Comparison of ENCODE assay signal across 1 cellular context in the genomic region with DNA sequence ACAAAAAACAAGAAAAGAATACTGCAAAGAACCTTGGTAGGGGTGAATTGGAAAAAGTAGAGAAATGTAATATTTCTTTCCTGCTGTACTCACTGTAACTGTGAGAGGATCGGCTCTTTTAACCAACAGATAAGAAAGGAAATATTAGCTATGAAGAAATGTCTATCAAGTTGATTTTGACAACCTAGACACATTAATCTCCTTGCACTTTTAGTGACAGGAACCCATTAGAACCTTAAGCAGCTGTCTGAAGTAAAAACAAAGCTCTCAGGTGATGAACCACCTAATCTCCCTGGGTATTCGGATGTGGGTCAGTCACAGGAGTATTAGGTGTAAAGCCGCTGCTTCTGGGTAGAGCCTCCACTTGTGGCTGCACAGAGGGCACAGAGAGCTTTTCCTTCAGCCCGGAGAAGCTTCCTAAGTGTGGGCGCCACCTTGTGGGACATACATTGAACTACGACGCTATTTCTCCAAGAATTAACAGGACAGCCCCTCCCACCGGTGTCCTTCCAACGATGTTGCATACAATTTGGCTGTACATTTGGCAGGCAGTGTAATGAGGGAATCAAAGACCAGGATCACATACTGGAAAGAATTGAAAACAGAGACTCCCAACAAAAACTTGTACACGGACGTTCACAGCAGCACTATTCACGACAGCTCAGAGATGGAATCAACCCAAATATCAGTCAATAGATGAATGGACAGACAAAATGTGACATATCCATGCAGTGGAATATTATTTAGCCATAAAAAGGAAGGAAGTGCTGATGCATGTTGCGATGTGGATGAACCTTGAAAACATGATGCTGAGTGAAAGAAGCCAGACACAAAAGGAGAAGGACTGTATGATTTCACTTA.
TF ChIP-seq lines count a peak whose summit lies in the region.

No MANE protein-coding gene starts in this region.

TF ChIP-seq in HepG2, 621 proteins besides CTCF, POLR2A, EP300 and RAD21 (continued from another document and continues in another):
- no peak for TF ChIP-seq ZNF775 (CRISPR knock-in tag; IDR thresholded peaks at IDR 0.05; ENCODE audit: borderline replicate concordance)
- peak; percentile 44; the same call in 1 of the 2 replicates for TF ChIP-seq ERF (CRISPR knock-in tag; IDR thresholded peaks at IDR 0.05)
- no peak for TF ChIP-seq CHD4 (IDR thresholded peaks at IDR 0.05; ENCODE audit: borderline replicate concordance, low read length)
- peak; percentile 49 for TF ChIP-seq XRCC5 (optimal IDR thresholded peaks at IDR 0.05; ENCODE audit: low read length)
- TF ChIP-seq SALL2 (CRISPR knock-in tag; IDR thresholded peaks at IDR 0.05) = no peak
- TF ChIP-seq PHF20 (CRISPR knock-in tag; IDR thresholded peaks at IDR 0.05) = no peak
- no peak for TF ChIP-seq ZNF121 (CRISPR knock-in tag; IDR thresholded peaks at IDR 0.05)
- TF ChIP-seq EHMT2 (IDR thresholded peaks at IDR 0.05; ENCODE audit: borderline replicate concordance, low read depth, low read length) = no peak
- 0 out of 2 replicates have a peak, but pooled peaks have one; percentile 21 for TF ChIP-seq HOXA3 (CRISPR knock-in tag; IDR thresholded peaks at IDR 0.05)
- TF ChIP-seq, protein P1, sequence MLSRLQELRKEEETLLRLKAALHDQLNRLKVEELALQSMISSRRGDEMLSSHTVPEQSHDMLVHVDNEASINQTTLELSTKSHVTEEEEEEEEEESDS (CRISPR knock-in tag; IDR thresholded peaks at IDR 0.05; ENCODE audit: borderline replicate concordance) = no peak
- TF ChIP-seq, protein P2, sequence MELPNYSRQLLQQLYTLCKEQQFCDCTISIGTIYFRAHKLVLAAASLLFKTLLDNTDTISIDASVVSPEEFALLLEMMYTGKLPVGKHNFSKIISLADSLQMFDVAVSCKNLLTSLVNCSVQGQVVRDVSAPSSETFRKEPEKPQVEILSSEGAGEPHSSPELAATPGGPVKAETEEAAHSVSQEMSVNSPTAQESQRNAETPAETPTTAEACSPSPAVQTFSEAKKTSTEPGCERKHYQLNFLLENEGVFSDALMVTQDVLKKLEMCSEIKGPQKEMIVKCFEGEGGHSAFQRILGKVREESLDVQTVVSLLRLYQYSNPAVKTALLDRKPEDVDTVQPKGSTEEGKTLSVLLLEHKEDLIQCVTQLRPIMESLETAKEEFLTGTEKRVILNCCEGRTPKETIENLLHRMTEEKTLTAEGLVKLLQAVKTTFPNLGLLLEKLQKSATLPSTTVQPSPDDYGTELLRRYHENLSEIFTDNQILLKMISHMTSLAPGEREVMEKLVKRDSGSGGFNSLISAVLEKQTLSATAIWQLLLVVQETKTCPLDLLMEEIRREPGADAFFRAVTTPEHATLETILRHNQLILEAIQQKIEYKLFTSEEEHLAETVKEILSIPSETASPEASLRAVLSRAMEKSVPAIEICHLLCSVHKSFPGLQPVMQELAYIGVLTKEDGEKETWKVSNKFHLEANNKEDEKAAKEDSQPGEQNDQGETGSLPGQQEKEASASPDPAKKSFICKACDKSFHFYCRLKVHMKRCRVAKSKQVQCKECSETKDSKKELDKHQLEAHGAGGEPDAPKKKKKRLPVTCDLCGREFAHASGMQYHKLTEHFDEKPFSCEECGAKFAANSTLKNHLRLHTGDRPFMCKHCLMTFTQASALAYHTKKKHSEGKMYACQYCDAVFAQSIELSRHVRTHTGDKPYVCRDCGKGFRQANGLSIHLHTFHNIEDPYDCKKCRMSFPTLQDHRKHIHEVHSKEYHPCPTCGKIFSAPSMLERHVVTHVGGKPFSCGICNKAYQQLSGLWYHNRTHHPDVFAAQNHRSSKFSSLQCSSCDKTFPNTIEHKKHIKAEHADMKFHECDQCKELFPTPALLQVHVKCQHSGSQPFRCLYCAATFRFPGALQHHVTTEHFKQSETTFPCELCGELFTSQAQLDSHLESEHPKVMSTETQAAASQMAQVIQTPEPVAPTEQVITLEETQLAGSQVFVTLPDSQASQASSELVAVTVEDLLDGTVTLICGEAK (IDR thresholded peaks at IDR 0.05) = no peak
- TF ChIP-seq, protein P2 (CRISPR knock-in tag; IDR thresholded peaks at IDR 0.05) = no peak
- no peak for TF ChIP-seq ZNF780A (CRISPR knock-in tag; IDR thresholded peaks at IDR 0.05)
- TF ChIP-seq, protein P3, sequence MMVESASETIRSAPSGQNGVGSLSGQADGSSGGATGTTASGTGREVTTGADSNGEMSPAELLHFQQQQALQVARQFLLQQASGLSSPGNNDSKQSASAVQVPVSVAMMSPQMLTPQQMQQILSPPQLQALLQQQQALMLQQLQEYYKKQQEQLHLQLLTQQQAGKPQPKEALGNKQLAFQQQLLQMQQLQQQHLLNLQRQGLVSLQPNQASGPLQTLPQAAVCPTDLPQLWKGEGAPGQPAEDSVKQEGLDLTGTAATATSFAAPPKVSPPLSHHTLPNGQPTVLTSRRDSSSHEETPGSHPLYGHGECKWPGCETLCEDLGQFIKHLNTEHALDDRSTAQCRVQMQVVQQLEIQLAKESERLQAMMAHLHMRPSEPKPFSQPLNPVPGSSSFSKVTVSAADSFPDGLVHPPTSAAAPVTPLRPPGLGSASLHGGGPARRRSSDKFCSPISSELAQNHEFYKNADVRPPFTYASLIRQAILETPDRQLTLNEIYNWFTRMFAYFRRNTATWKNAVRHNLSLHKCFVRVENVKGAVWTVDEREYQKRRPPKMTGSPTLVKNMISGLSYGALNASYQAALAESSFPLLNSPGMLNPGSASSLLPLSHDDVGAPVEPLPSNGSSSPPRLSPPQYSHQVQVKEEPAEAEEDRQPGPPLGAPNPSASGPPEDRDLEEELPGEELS (CRISPR knock-in tag; IDR thresholded peaks at IDR 0.05) = peak; percentile 16; the same call in 1 of the 2 replicates
- no peak for TF ChIP-seq NFYB (CRISPR knock-in tag; IDR thresholded peaks at IDR 0.05)
- no peak for TF ChIP-seq NFRKB (IDR thresholded peaks at IDR 0.05)
- TF ChIP-seq RXRB (CRISPR knock-in tag; IDR thresholded peaks at IDR 0.05; ENCODE audit: borderline replicate concordance) = peak; percentile 14; the same call in 1 of the 2 replicates
- TF ChIP-seq HOXA9 (CRISPR knock-in tag; IDR thresholded peaks at IDR 0.05; ENCODE audit: borderline replicate concordance) = no peak
- TF ChIP-seq, protein P4, sequence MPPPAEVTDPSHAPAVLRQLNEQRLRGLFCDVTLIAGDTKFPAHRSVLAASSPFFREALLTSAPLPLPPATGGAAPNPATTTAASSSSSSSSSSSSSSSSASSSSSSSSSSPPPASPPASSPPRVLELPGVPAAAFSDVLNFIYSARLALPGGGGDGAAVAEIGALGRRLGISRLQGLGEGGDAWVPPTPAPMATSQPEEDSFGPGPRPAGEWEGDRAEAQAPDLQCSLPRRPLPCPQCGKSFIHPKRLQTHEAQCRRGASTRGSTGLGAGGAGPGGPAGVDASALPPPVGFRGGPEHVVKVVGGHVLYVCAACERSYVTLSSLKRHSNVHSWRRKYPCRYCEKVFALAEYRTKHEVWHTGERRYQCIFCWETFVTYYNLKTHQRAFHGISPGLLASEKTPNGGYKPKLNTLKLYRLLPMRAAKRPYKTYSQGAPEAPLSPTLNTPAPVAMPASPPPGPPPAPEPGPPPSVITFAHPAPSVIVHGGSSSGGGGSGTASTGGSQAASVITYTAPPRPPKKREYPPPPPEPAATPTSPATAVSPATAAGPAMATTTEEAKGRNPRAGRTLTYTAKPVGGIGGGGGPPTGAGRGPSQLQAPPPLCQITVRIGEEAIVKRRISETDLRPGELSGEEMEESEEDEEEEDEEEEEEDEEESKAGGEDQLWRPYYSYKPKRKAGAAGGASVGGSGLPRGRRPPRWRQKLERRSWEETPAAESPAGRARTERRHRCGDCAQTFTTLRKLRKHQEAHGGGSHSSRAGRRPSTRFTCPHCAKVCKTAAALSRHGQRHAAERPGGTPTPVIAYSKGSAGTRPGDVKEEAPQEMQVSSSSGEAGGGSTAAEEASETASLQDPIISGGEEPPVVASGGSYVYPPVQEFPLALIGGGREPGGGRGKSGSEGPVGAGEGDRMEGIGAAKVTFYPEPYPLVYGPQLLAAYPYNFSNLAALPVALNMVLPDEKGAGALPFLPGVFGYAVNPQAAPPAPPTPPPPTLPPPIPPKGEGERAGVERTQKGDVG (CRISPR knock-in tag; IDR thresholded peaks at IDR 0.05; ENCODE audit: borderline replicate concordance) = no peak
- TF ChIP-seq SMAD1 (CRISPR knock-in tag; IDR thresholded peaks at IDR 0.05; ENCODE audit: borderline replicate concordance, low read depth) = no peak
- no peak for TF ChIP-seq GATAD2A (CRISPR knock-in tag; IDR thresholded peaks at IDR 0.05)
- TF ChIP-seq MAFG (CRISPR knock-in tag; IDR thresholded peaks at IDR 0.05) = no peak
- TF ChIP-seq DNMT3B (CRISPR knock-in tag; conservative IDR thresholded peaks at IDR 0.05) = no peak
- TF ChIP-seq TEAD3 (CRISPR knock-in tag; optimal IDR thresholded peaks at IDR 0.05; ENCODE audit: borderline replicate concordance) = peak; percentile 64
- no peak for TF ChIP-seq NFIC (IDR thresholded peaks at IDR 0.05; ENCODE audit: low read length)
- TF ChIP-seq, protein P5, sequence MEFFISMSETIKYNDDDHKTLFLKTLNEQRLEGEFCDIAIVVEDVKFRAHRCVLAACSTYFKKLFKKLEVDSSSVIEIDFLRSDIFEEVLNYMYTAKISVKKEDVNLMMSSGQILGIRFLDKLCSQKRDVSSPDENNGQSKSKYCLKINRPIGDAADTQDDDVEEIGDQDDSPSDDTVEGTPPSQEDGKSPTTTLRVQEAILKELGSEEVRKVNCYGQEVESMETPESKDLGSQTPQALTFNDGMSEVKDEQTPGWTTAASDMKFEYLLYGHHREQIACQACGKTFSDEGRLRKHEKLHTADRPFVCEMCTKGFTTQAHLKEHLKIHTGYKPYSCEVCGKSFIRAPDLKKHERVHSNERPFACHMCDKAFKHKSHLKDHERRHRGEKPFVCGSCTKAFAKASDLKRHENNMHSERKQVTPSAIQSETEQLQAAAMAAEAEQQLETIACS (CRISPR knock-in tag; IDR thresholded peaks at IDR 0.05) = no peak
- no peak for TF ChIP-seq ZNF205 (CRISPR knock-in tag; IDR thresholded peaks at IDR 0.05)
- TF ChIP-seq ZNF431 (CRISPR knock-in tag; IDR thresholded peaks at IDR 0.05; ENCODE audit: borderline replicate concordance, low read depth) = no peak
- no peak for TF ChIP-seq ELF4 (CRISPR knock-in tag; IDR thresholded peaks at IDR 0.05; ENCODE audit: borderline replicate concordance)
- TF ChIP-seq POGZ (CRISPR knock-in tag; IDR thresholded peaks at IDR 0.05) = no peak
- TF ChIP-seq, protein P6, sequence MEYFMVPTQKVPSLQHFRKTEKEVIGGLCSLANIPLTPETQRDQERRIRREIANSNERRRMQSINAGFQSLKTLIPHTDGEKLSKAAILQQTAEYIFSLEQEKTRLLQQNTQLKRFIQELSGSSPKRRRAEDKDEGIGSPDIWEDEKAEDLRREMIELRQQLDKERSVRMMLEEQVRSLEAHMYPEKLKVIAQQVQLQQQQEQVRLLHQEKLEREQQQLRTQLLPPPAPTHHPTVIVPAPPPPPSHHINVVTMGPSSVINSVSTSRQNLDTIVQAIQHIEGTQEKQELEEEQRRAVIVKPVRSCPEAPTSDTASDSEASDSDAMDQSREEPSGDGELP (IDR thresholded peaks at IDR 0.05; ENCODE audit: borderline replicate concordance, low read depth) = no peak
- no peak for TF ChIP-seq EEA1 (CRISPR knock-in tag; IDR thresholded peaks at IDR 0.05; ENCODE audit: borderline replicate concordance)
- TF ChIP-seq FOXP1 (IDR thresholded peaks at IDR 0.05) = no peak
- no peak for TF ChIP-seq FOXP1 (CRISPR knock-in tag; IDR thresholded peaks at IDR 0.05)
- no peak for TF ChIP-seq ATF7-NPFF (CRISPR knock-in tag; IDR thresholded peaks at IDR 0.05; ENCODE audit: low read depth)
- TF ChIP-seq TBX2 (CRISPR knock-in tag; IDR thresholded peaks at IDR 0.05; ENCODE audit: borderline replicate concordance) = no peak
